ENCODE assay signal across 9 cellular contexts in the genomic region with DNA sequence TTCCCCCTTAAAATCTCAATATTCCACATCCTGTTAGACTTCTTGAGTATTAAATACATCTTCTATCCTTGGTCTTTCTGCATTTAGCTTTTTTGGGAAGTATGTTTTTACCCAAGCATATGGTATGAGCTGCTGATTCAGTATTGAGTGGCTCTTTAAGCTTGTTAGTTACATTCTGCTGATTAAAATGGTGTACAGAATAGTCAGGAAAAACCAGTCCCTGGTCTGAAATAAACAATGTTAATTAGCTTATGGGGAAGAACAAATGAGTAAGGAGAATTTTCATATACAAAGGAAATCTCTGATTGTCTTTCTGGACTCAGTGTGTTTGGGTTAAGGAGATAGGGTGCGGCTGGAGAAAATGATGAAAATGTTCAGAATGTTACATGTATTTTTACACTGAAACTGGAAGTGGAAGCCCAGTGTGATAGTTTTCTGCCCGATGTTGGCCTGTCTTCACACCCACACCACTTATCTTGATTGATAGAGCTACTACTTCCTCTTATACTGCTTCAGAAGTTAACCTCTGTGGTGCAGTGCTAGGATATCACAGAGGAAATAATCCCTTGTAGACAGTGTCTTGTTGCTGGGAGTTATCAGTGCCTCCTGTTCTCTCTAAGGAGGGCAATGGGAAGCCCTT.
DNase-seq lines count a peak whose midpoint lies in the region; ATAC-seq, FAIRE-seq and TF ChIP-seq lines count a peak whose summit lies in the region.
"Had no signal": no experiment of that assay in that cellular context is flagged by ENCODE, and none has a peak within 500 bp of the region (broad histone marks: within the 10 kb centered on the region; RNA-seq: fewer than 3 reads in every experiment).

No MANE protein-coding gene starts in this region.

- TF ChIP-seq CTCF in GM12865 (IDR thresholded peaks at IDR 0.05; ENCODE audit: insufficient read depth, low read depth, low read length, missing control alignments) (no peak), fibroblast of villous mesenchyme (IDR thresholded peaks at IDR 0.05; ENCODE audit: insufficient read depth, low read depth, low read length) (no peak)

- DNase-seq in GM12865 (ENCODE audit: low read depth) (peak; percentile 62), NAMALWA (ENCODE audit: low spot score) (peak; percentile 61), fibroblast of villous mesenchyme (ENCODE audit: low read depth) (peak; percentile 48), HTR-8/SVneo (ENCODE audit: insufficient read length, low spot score) (no peak), right cardiac atrium (no peak), NCI-H1417 (lab: John Stamatoyannopoulos, UW) (no peak)
- DNase-seq: NCI-H187 had no signal

- H3K9me3 ChIP-seq in right cardiac atrium (ENCODE audit: control insufficient read depth, low read length) = no peaks in the 10 kb centered on the region

- intact Hi-C loops in right cardiac atrium (cut with DNase I) = no loop called here

- H3K27ac ChIP-seq in right cardiac atrium (ENCODE audit: low read length) = no peak overlapping the region

- no peaks in the 10 kb centered on the region for H3K27me3 ChIP-seq in right cardiac atrium (ENCODE audit: control insufficient read depth, insufficient read depth)

- no peak for FAIRE-seq in HTR-8/SVneo (lab: Jason Lieb, UNC)

- WGBS in right cardiac atrium = 35% methylated on average over 2 of the region's 2 CpGs

- H3K4me3 ChIP-seq in GM12865 (ENCODE audit: low read depth, low read length) (no peak overlapping the region), fibroblast of villous mesenchyme (ENCODE audit: low read depth, low read length) (no peak overlapping the region), right cardiac atrium (ENCODE audit: low read length) (no peak overlapping the region)

- ATAC-seq in GM21576 (IDR thresholded peaks at IDR 0.05; ENCODE audit: unreplicated experiment) (peak; percentile 80), HG03460 (IDR thresholded peaks at IDR 0.05; ENCODE audit: unreplicated experiment) (no peak), right cardiac atrium (no peak)

- H3K4me1 ChIP-seq in right cardiac atrium (ENCODE audit: control insufficient read depth, insufficient read depth, low read length) = no peaks in the 10 kb centered on the region

Comparison
In these comparisons a context has a peak if more than half of its experiments do, and no peak if none do; other contexts are left out.
1. DNase-seq: peak in GM12865 (single experiment), NAMALWA (single experiment) and fibroblast of villous mesenchyme (single experiment); none in HTR-8/SVneo (single experiment), right cardiac atrium (0 of 3) and NCI-H1417 (0 of 3).